In genomic region chr6:26017567-26017966, GRCh38 we compare ENCODE assay signal across 9 cellular contexts. TPM values are rescaled to one million over a fixed set of nuclear protein-coding genes. Genes with fewer than 3 reads are reported as not detected.
DNase-seq lines count a peak whose midpoint lies in the region; FAIRE-seq and TF ChIP-seq lines count a peak whose summit lies in the region.
"Had no signal": no experiment of that assay in that cellular context is flagged by ENCODE, and none has a peak within 500 bp of the region (broad histone marks: within the 10 kb centered on the region; RNA-seq: fewer than 3 reads in every experiment).

No MANE protein-coding gene starts in this region.

- TF ChIP-seq CTCF in astrocyte (IDR thresholded peaks at IDR 0.05; ENCODE audit: insufficient read depth, low read depth, low read length): peak; percentile 57

- DNase-seq in CD4-positive, alpha-beta memory T cell: peak; percentile 73 to 87 (median 78)
- DNase-seq in T-helper 2 cell (peak; percentile 26 to 92 (median 52)), astrocyte (ENCODE audit: low read depth) (peak; percentile 91), NCI-H2227 treated with DMSO at 0.1 percent for 48 hours (lab: John Stamatoyannopoulos, UW) (no peak), NOMO-1 treated with DMSO at 0.1 percent for 48 hours (lab: John Stamatoyannopoulos, UW; ENCODE audit: unreplicated experiment) (no peak), NCI-H2171 treated with DMSO at 0.1 percent for 48 hours (lab: John Stamatoyannopoulos, UW) (no peak)
- peak; percentile 73 to 75 for DNase-seq in stimulated activated CD4-positive, alpha-beta T cell treated with anti-CD3 and anti-CD28 coated beads, Interleukin-12 subunit alpha, Interleukin-12 subunit beta, amount 100 ng/mL, for 24 hours (ENCODE audit: low read depth in 2 of 2)

- intact Hi-C loops in CD4-positive, alpha-beta memory T cell (cut with micrococcal nuclease): loop anchor here (1.0 kb wide), 1 partner anchor 9 kb away; no protein-coding TSS in a partner anchor

- peak overlapping the region; percentile 36 for H3K27ac ChIP-seq in CD4-positive, alpha-beta memory T cell (ENCODE audit: low read depth, low read length)
- H3K27ac ChIP-seq in astrocyte (ENCODE audit: low read depth, low read length): peak overlapping the region; percentile 78

- H3K4me3 ChIP-seq in CD4-positive, alpha-beta memory T cell (ENCODE audit: low read length in 2 of 2): peak overlapping the region; percentile 16 to 30
- H3K4me3 ChIP-seq in astrocyte (ENCODE audit: insufficient read depth, low read depth, low read length) (peak overlapping the region; percentile 58), iPS-15b (ENCODE audit: low read depth, low read length) (peak overlapping the region; percentile 73)

- CTCF ChIA-PET in CD4-positive, alpha-beta memory T cell (lab: Charles Lee; ENCODE audit: partially characterized antibody): interaction anchor here (0.9 to 11.6 kb wide), 10 partner anchors 9 to 230 kb away, joined by 3 to 112 read pairs (median 8); a partner anchor contains a TSS

- no peaks in the 10 kb centered on the region for H3K27me3 ChIP-seq in CD4-positive, alpha-beta memory T cell (ENCODE audit: insufficient read depth, low read length)
- H3K27me3 ChIP-seq in astrocyte (ENCODE audit: insufficient read depth, low read length) (no peaks in the 10 kb centered on the region), iPS-15b (ENCODE audit: control insufficient read depth, insufficient read depth, low read length) (no peaks in the 10 kb centered on the region)

- H3K9ac ChIP-seq in astrocyte (ENCODE audit: low read length): peak overlapping the region; percentile 79
- H3K9ac ChIP-seq in iPS-15b (ENCODE audit: low read depth, low read length): peak overlapping the region; percentile 95

- H3K27ac Mint-ChIP-seq in CD4-positive, alpha-beta memory T cell: peak overlapping the region; percentile 75 to 96 (median 91)
- H3K27ac Mint-ChIP-seq in astrocyte (ENCODE audit: unreplicated experiment): no peak overlapping the region

- no peaks in the 10 kb centered on the region for H4K20me1 ChIP-seq in astrocyte (ENCODE audit: insufficient read depth, low read length)

- POLR2A ChIA-PET in CD4-positive, alpha-beta memory T cell (lab: Charles Lee; ENCODE audit: partially characterized antibody): interaction anchor here (0.7 to 20.6 kb wide), 31 partner anchors 10 to 1876 kb away, joined by 3 to 1198 read pairs (median 5); partner anchors contain the start of genes RIPOR2 and TRIM38

- peaks cover 0 to 13% (median 0%) of the 10 kb centered on the region in 8 donors for H3K9me3 Mint-ChIP-seq in CD4-positive, alpha-beta memory T cell
- no peaks in the 10 kb centered on the region for H3K9me3 Mint-ChIP-seq in astrocyte (ENCODE audit: unreplicated experiment)

- H3K4me1 Mint-ChIP-seq in CD4-positive, alpha-beta memory T cell: peaks cover 14 to 46% (median 29%) of the 10 kb centered on the region in 4 donors
- peaks cover 6% of the 10 kb centered on the region for H3K4me1 Mint-ChIP-seq in astrocyte (ENCODE audit: low read depth, unreplicated experiment)

- no peaks in the 10 kb centered on the region for H3K36me3 ChIP-seq in CD4-positive, alpha-beta memory T cell (ENCODE audit: insufficient read depth, low read length)
- H3K36me3 ChIP-seq in astrocyte (ENCODE audit: insufficient read depth, low read length) (no peaks in the 10 kb centered on the region), iPS-15b (ENCODE audit: control insufficient read depth, insufficient read depth, low read length) (no peaks in the 10 kb centered on the region)

- H3K4me2 ChIP-seq in astrocyte (ENCODE audit: low read length): peak overlapping the region; percentile 94

- peak overlapping the region; percentile 88 for H2AFZ ChIP-seq in astrocyte (ENCODE audit: low read depth, low read length)

- H3K79me2 ChIP-seq in astrocyte (ENCODE audit: insufficient read depth, low read length): no peaks in the 10 kb centered on the region

- peaks cover 23% of the 10 kb centered on the region for H3K4me1 ChIP-seq in CD4-positive, alpha-beta memory T cell (ENCODE audit: insufficient read depth, low read length)
- H3K4me1 ChIP-seq in astrocyte (ENCODE audit: insufficient read depth, low read length): peaks cover 24% of the 10 kb centered on the region
- H3K4me1 ChIP-seq in iPS-15b (ENCODE audit: control insufficient read depth, insufficient read depth, low read length): peaks cover 18% of the 10 kb centered on the region

- no peaks in the 10 kb centered on the region for H3K9me3 ChIP-seq in CD4-positive, alpha-beta memory T cell (ENCODE audit: control insufficient read depth in 1 of 2, low read length in 2 of 2)
- H3K9me3 ChIP-seq in astrocyte (ENCODE audit: insufficient read depth, low read depth, low read length) (no peaks in the 10 kb centered on the region), iPS-15b (ENCODE audit: control insufficient read depth, insufficient read depth, low read length) (no peaks in the 10 kb centered on the region)

- peaks cover 0 to 1% of the 10 kb centered on the region in 2 donors for H3K27me3 Mint-ChIP-seq in CD4-positive, alpha-beta memory T cell
- H3K27me3 Mint-ChIP-seq in astrocyte (ENCODE audit: low read depth, unreplicated experiment): no peaks in the 10 kb centered on the region

- FAIRE-seq in astrocyte (lab: Jason Lieb, UNC): no peak
- FAIRE-seq: GM18507 had no signal

- peak overlapping the region; percentile 79 to 87 (median 83) for H3K4me3 Mint-ChIP-seq in CD4-positive, alpha-beta memory T cell
- H3K4me3 Mint-ChIP-seq in astrocyte (ENCODE audit: unreplicated experiment): peak overlapping the region; percentile 76

- peaks cover 0 to 14% of the 10 kb centered on the region in 2 donors for H3K36me3 Mint-ChIP-seq in CD4-positive, alpha-beta memory T cell
- no peaks in the 10 kb centered on the region for H3K36me3 Mint-ChIP-seq in astrocyte (ENCODE audit: low read depth, unreplicated experiment)

RNA-seq across cellular contexts. Expression of gene TRIM38, which starts 55.0 kb away (rescaled TPM):
- 10 to 100 TPM; 37.7 TPM for total RNA-seq in CD4-positive, alpha-beta memory T cell
- polyA plus RNA-seq in CD4-positive, alpha-beta memory T cell: 10 to 100 TPM in 1 of 2 donors, 1 to 10 TPM in 1; 4.5 to 10.0 TPM
- 6.8 and 8.4 TPM in 2 replicates for total RNA-seq in astrocyte

Comparison
In these comparisons a context has a peak if more than half of its experiments do, and no peak if none do; other contexts are left out.
1. DNase-seq: peak in CD4-positive, alpha-beta memory T cell (5 of 5), T-helper 2 cell (5 of 5), astrocyte (single experiment) and stimulated activated CD4-positive, alpha-beta T cell treated with anti-CD3 and anti-CD28 coated beads, Interleukin-12 subunit alpha, Interleukin-12 subunit beta, amount 100 ng/mL, for 24 hours (2 of 2); none in NCI-H2227 treated with DMSO at 0.1 percent for 48 hours (single experiment), NOMO-1 treated with DMSO at 0.1 percent for 48 hours (single experiment) and NCI-H2171 treated with DMSO at 0.1 percent for 48 hours (single experiment).
2. H3K4me3 ChIP-seq: peak in every context shown above with its lines; median percentile 73 in iPS-15b; 58 in astrocyte; 23 in CD4-positive, alpha-beta memory T cell.